24 cellular contexts compared by ENCODE assay signal in genomic region chr11:113998574-113998973, GRCh38. TPM values are rescaled to one million over a fixed set of nuclear protein-coding genes. Genes with fewer than 3 reads are reported as not detected.
"Had no signal": no experiment of that assay in that cellular context is flagged by ENCODE, and none has a peak within 500 bp of the region (broad histone marks: within the 10 kb centered on the region; RNA-seq: fewer than 3 reads in every experiment).

No MANE protein-coding gene starts in this region.

- DNase-seq: KBM-7, MV-4-11, NCI-H1048, NCI-H1105, NCI-H1417, NCI-H1436 treated with DMSO at 0.1 percent for 48 hours, NCI-H1694, NCI-H1930, NCI-H2081, NCI-H2107, NCI-H226, NCI-H446, NCI-H510A, NCI-H524 treated with DMSO at 0.1 percent for 48 hours, NCI-H69, NCI-H774, Right ventricle myocardium superior, RPMI8226, SIG-M5 had no signal

- H3K9me3 ChIP-seq: SJSA1 had no signal

- H3K27ac ChIP-seq: SJSA1, SK-N-MC had no signal

- H3K4me1 ChIP-seq: SJSA1 had no signal

- H3K4me3 ChIP-seq: SJSA1, SK-N-MC had no signal

- H3K36me3 ChIP-seq: SJSA1 had no signal

- H3K27me3 ChIP-seq: SJSA1 had no signal

RNA-seq across cellular contexts. Expression of gene HTR3A, which starts 23.7 kb away (rescaled TPM):
- total RNA-seq: HT-29, LHCN-M2, MCF 10A, Right ventricle myocardium superior, SJSA1 had no signal
